9 cellular contexts compared by ENCODE assay signal in genomic region chr17:57940217-57940616, GRCh38. TPM values are rescaled to one million over a fixed set of nuclear protein-coding genes. Genes with fewer than 3 reads are reported as not detected.
DNase-seq lines count a peak whose midpoint lies in the region; ATAC-seq and TF ChIP-seq lines count a peak whose summit lies in the region.
"Had no signal": no experiment of that assay in that cellular context is flagged by ENCODE, and none has a peak within 500 bp of the region (broad histone marks: within the 10 kb centered on the region; RNA-seq: fewer than 3 reads in every experiment).

No MANE protein-coding gene starts in this region.

- peaks cover 87% of the 10 kb centered on the region for H3K79me2 ChIP-seq in osteoblast (ENCODE audit: insufficient read depth, low read length)

- H3K27ac ChIP-seq in caudate nucleus (ENCODE audit: low read depth, low read length) (peak overlapping the region; percentile 87), osteoblast (ENCODE audit: low read depth, low read length) (no peak overlapping the region)

- TF ChIP-seq CTCF in osteoblast (IDR thresholded peaks at IDR 0.05; ENCODE audit: extremely low read depth, low read depth, low read length) = no peak

- peaks cover 25% of the 10 kb centered on the region for H3K4me1 ChIP-seq in osteoblast (ENCODE audit: insufficient read depth, low read length)
- H3K4me1 ChIP-seq in HAP-1 = peaks cover 16% of the 10 kb centered on the region

- DNase-seq in NCI-H187 treated with DMSO at 0.1 percent for 48 hours (lab: John Stamatoyannopoulos, UW) (peak; percentile 57), caudate nucleus (lab: John Stamatoyannopoulos, UW) (peak in 6 of 61 donors; percentile 22 to 44 (median 32)), osteoblast (ENCODE audit: insufficient read length, low spot score, missing footprints) (peak; percentile 38), ureter (ENCODE audit: low spot score) (no peak), SKM-1 treated with dmso at 0.1 percent for 144 hours (lab: John Stamatoyannopoulos, UW; ENCODE audit: unreplicated experiment) (no peak), HAP-1 (ENCODE audit: low spot score in 2 of 2) (no peak)
- DNase-seq in effector CD4-positive, alpha-beta T cell = no peak
- DNase-seq: activated effector memory CD4-positive, alpha-beta T cell treated with Interleukin-2 at 50 U/mL for 16 hours had no signal

- H3K9me3 ChIP-seq in osteoblast (ENCODE audit: low read depth, low read length) = no peaks in the 10 kb centered on the region
- no peaks in the 10 kb centered on the region for H3K9me3 ChIP-seq in HAP-1

- H3K4me3 ChIP-seq in osteoblast (ENCODE audit: insufficient read depth, low read length) (no peak overlapping the region), HAP-1 (no peak overlapping the region)

- no peaks in the 10 kb centered on the region for H3K36me3 ChIP-seq in osteoblast (ENCODE audit: insufficient read depth, low read length)
- no peaks in the 10 kb centered on the region for H3K36me3 ChIP-seq in HAP-1 (replicated peaks)

- no peaks in the 10 kb centered on the region for H3K27me3 ChIP-seq in osteoblast (ENCODE audit: insufficient read depth, low read length)
- H3K27me3 ChIP-seq in HAP-1 (ENCODE audit: low read depth) = no peaks in the 10 kb centered on the region

- peaks cover 34% of the 10 kb centered on the region for H4K20me1 ChIP-seq in osteoblast (ENCODE audit: insufficient read depth, low read length)

- H2AFZ ChIP-seq in osteoblast (ENCODE audit: low read length) = no peak overlapping the region

- peak; percentile 27 for ATAC-seq in GM18511 (IDR thresholded peaks at IDR 0.05; ENCODE audit: unreplicated experiment)

- no peak overlapping the region for H3K4me2 ChIP-seq in osteoblast (ENCODE audit: insufficient read depth, low read length)

- in situ Hi-C loops in HAP-1 (cut with MboI; ENCODE audit: low sequenced_read_pairs) = no loop called here

RNA-seq across cellular contexts. Expression of gene CUEDC1, which starts 15.0 kb away (rescaled TPM):
- total RNA-seq in osteoblast (21.0 and 22.4 TPM in 2 replicates), ureter (36.9 TPM)

RNA-seq across cellular contexts. Expression of gene VEZF1, which starts 47.8 kb away (rescaled TPM):
- 51.9 and 58.6 TPM in 2 replicates for total RNA-seq in osteoblast
- total RNA-seq in ureter = 75.6 TPM

Comparison
In these comparisons a context has a peak if more than half of its experiments do, and no peak if none do; other contexts are left out.
1. DNase-seq: peak in NCI-H187 treated with DMSO at 0.1 percent for 48 hours (single experiment) and osteoblast (single experiment); none in effector CD4-positive, alpha-beta T cell (single experiment), ureter (single experiment), SKM-1 treated with dmso at 0.1 percent for 144 hours (single experiment) and HAP-1 (0 of 2).